In genomic region chr9:113089924-113090323, GRCh38 we compare ENCODE assay signal across 6 cellular contexts. TPM values are rescaled to one million over a fixed set of nuclear protein-coding genes. Genes with fewer than 3 reads are reported as not detected.
A peak's percentile ranks its signal among the peaks of the same experiment; 100 is the strongest.
DNase-seq lines count a peak whose midpoint lies in the region; ATAC-seq and TF ChIP-seq lines count a peak whose summit lies in the region.
"Not testable (repeated sequence)": the region's sequence is repeated elsewhere in the genome, so short reads cannot be mapped to it uniquely, and the experiment has no call there.

No MANE protein-coding gene starts in this region.

- H3K36me3 ChIP-seq in Karpas-422 (ENCODE audit: insufficient read depth, low read length) = not testable (repeated sequence)

- not testable (repeated sequence) for H3K4me1 Mint-ChIP-seq in activated CD4-positive, alpha-beta T cell treated with anti-CD3 and anti-CD28 coated beads for 36 hours; stimulated activated naive B cell treated with anti-CD40 and anti-IgM and Interleukin-4, amounts not matched to agents 10 μg/mL and 1 μg/mL and 100 μg/mL, for 72 hours

- H3K4me2 ChIP-seq in Karpas-422 (ENCODE audit: low read depth, low read length, poor library complexity, severe bottlenecking) = not testable (repeated sequence)

- H3K4me3 Mint-ChIP-seq in activated CD4-positive, alpha-beta T cell treated with anti-CD3 and anti-CD28 coated beads for 36 hours; stimulated activated naive B cell treated with anti-CD40 and anti-IgM and Interleukin-4, amounts not matched to agents 10 μg/mL and 1 μg/mL and 100 μg/mL, for 72 hours: not testable (repeated sequence)

- not testable (repeated sequence) for TF ChIP-seq CTCF in coronary artery (IDR thresholded peaks at IDR 0.05)

- H3K79me2 ChIP-seq in Karpas-422 (ENCODE audit: low read length) = not testable (repeated sequence)

- H3K27ac Mint-ChIP-seq in activated CD4-positive, alpha-beta T cell treated with anti-CD3 and anti-CD28 coated beads for 36 hours = not testable (repeated sequence)
- peak overlapping the region; percentile 9 for H3K27ac Mint-ChIP-seq in stimulated activated naive B cell treated with anti-CD40 and anti-IgM and Interleukin-4, amounts not matched to agents 10 μg/mL and 1 μg/mL and 100 μg/mL, for 72 hours

- H3K9me3 ChIP-seq in Karpas-422 (ENCODE audit: low read length) = not testable (repeated sequence)

- peaks cover 32% of the 10 kb centered on the region for H3K27me3 Mint-ChIP-seq in activated CD4-positive, alpha-beta T cell treated with anti-CD3 and anti-CD28 coated beads for 36 hours
- H3K27me3 Mint-ChIP-seq in stimulated activated naive B cell treated with anti-CD40 and anti-IgM and Interleukin-4, amounts not matched to agents 10 μg/mL and 1 μg/mL and 100 μg/mL, for 72 hours = peaks cover 37 to 48% of the 10 kb centered on the region in 2 donors

- CTCF ChIA-PET in activated CD4-positive, alpha-beta T cell treated with anti-CD3 and anti-CD28 coated beads for 36 hours (lab: Charles Lee) = not testable (repeated sequence)

- not testable (repeated sequence) for ATAC-seq in activated CD4-positive, alpha-beta T cell treated with anti-CD3 and anti-CD28 coated beads for 36 hours; stimulated activated naive B cell treated with anti-CD40 and anti-IgM and Interleukin-4, amounts not matched to agents 10 μg/mL and 1 μg/mL and 100 μg/mL, for 72 hours (replicated peaks)

- H3K9me2 ChIP-seq in Karpas-422 (replicated peaks; ENCODE audit: insufficient read depth, low read length) = not testable (repeated sequence)

- not testable (repeated sequence) for H3K27ac ChIP-seq in Karpas-422 (ENCODE audit: low read length); coronary artery

- H3K4me1 ChIP-seq in Karpas-422 (ENCODE audit: low read length) = not testable (repeated sequence)

- not testable (repeated sequence) for H3K9me3 Mint-ChIP-seq in activated CD4-positive, alpha-beta T cell treated with anti-CD3 and anti-CD28 coated beads for 36 hours (ENCODE audit: low read depth); stimulated activated naive B cell treated with anti-CD40 and anti-IgM and Interleukin-4, amounts not matched to agents 10 μg/mL and 1 μg/mL and 100 μg/mL, for 72 hours

- not testable (repeated sequence) for H2AFZ ChIP-seq in Karpas-422 (ENCODE audit: low read length)

- intact Hi-C loops in activated CD4-positive, alpha-beta T cell treated with anti-CD3 and anti-CD28 coated beads for 36 hours (cut with DNase I, micrococcal nuclease) = loop anchor here in 1 of 2 experiments (10.0 kb wide), 1 partner anchor 155 kb away; no protein-coding TSS in a partner anchor
- intact Hi-C loops in cardiac septum (cut with DNase I) = loop anchor here (10.0 kb wide), 1 partner anchor 165 kb away; no protein-coding TSS in a partner anchor

- H3K27me3 ChIP-seq in Karpas-422 (ENCODE audit: low read length) = not testable (repeated sequence)

- POLR2A ChIA-PET in activated CD4-positive, alpha-beta T cell treated with anti-CD3 and anti-CD28 coated beads for 36 hours (lab: Charles Lee) = not testable (repeated sequence)

- not testable (repeated sequence) for H3K36me3 Mint-ChIP-seq in activated CD4-positive, alpha-beta T cell treated with anti-CD3 and anti-CD28 coated beads for 36 hours (ENCODE audit: low read depth); stimulated activated naive B cell treated with anti-CD40 and anti-IgM and Interleukin-4, amounts not matched to agents 10 μg/mL and 1 μg/mL and 100 μg/mL, for 72 hours

- not testable (repeated sequence) for H4K20me1 ChIP-seq in Karpas-422 (ENCODE audit: insufficient read depth, low read depth, low read length)

- DNase-seq in Karpas-422 (peak; percentile 36), cardiac septum (ENCODE audit: low spot score) (peak; percentile 72), mucosa of gallbladder (ENCODE audit: low spot score) (peak; percentile 10)
- peak; percentile 6 for DNase-seq in activated CD4-positive, alpha-beta T cell treated with anti-CD3 and anti-CD28 coated beads for 36 hours
- not testable (repeated sequence) for DNase-seq in coronary artery (ENCODE audit: low spot score); stimulated activated naive B cell treated with anti-CD40 and anti-IgM and Interleukin-4, amounts not matched to agents 10 μg/mL and 1 μg/mL and 100 μg/mL, for 72 hours

- not testable (repeated sequence) for H3K9ac ChIP-seq in Karpas-422 (ENCODE audit: low read length)

- not testable (repeated sequence) for H3K4me3 ChIP-seq in Karpas-422 (ENCODE audit: low read length)
- H3K4me3 ChIP-seq in coronary artery = peak overlapping the region; percentile 14

RNA-seq across cellular contexts. Expression of gene ZFP37, which starts 33.4 kb away (rescaled TPM):
- not detected in 2 replicates for total RNA-seq in Karpas-422 (2014; rRNA removed; shearing (Covaris generic); ENCODE audit: low replicate concordance)
- 1 to 10 TPM; 1.0 to 1.5 TPM for total RNA-seq in activated CD4-positive, alpha-beta T cell treated with anti-CD3 and anti-CD28 coated beads for 36 hours
- 2.0 TPM for total RNA-seq in cardiac septum
- 2.8 TPM for total RNA-seq in mucosa of gallbladder
